14 cellular contexts compared by ENCODE assay signal in the genomic region with DNA sequence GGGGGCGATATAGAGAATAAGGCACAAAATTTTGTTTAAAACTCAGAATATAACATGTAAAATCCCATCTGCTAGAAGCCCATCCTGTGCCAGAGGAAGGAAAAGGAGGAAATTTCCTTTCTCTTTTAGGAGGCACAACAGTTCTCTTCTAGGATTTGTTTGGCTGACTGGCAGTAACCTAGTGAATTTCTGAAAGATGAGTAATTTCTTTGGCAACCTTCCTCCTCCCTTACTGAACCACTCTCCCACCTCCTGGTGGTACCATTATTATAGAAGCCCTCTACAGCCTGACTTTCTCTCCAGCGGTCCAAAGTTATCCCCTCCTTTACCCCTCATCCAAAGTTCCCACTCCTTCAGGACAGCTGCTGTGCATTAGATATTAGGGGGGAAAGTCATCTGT. TPM values are rescaled to one million over a fixed set of nuclear protein-coding genes. Genes with fewer than 3 reads are reported as not detected.
DNase-seq lines count a peak whose midpoint lies in the region; ATAC-seq and TF ChIP-seq lines count a peak whose summit lies in the region.
"Had no signal": no experiment of that assay in that cellular context is flagged by ENCODE, and none has a peak within 500 bp of the region (broad histone marks: within the 10 kb centered on the region; RNA-seq: fewer than 3 reads in every experiment).

No MANE protein-coding gene starts in this region.

- no peak for TF ChIP-seq EP300 in gastroesophageal sphincter (IDR thresholded peaks at IDR 0.05)

- CTCF ChIA-PET in HEK293 (lab: Yijun Ruan, JAX): interaction anchor here (1.0 to 7.0 kb wide), 2 partner anchors 135 to 142 kb away, joined by 3 to 81 read pairs; no protein-coding TSS in a partner anchor

- H3K27me3 ChIP-seq in ACC112 (ENCODE audit: insufficient read depth, low read length): no peaks in the 10 kb centered on the region
- H3K27me3 ChIP-seq in gastroesophageal sphincter: no peaks in the 10 kb centered on the region
- H3K27me3 ChIP-seq: upper lobe of right lung had no signal

- H3K9me3 ChIP-seq in HEK293 (ENCODE audit: control insufficient read depth, insufficient read depth, low read depth, low read length) (no peaks in the 10 kb centered on the region), gastroesophageal sphincter (no peaks in the 10 kb centered on the region)
- H3K9me3 ChIP-seq: upper lobe of right lung had no signal

- TF ChIP-seq CTCF in HEK293 (tag by site-specific recombination; IDR thresholded peaks at IDR 0.05) (no peak), gastroesophageal sphincter (IDR thresholded peaks at IDR 0.05) (no peak)

- H3K27ac ChIP-seq in ACC112 (ENCODE audit: low read depth, low read length) (peak overlapping the region; percentile 24; the same call in 1 of the 2 replicates), HEK293 (ENCODE audit: extremely low read depth, low read depth, low read length) (no peak overlapping the region), gastroesophageal sphincter (peak overlapping the region; percentile 5 to 55 (median 38))
- H3K27ac ChIP-seq: upper lobe of right lung had no signal

- H3K79me2 ChIP-seq in ACC112 (ENCODE audit: control insufficient read depth, insufficient read depth, low read length, unreplicated experiment): no peaks in the 10 kb centered on the region

- no peak for TF ChIP-seq POLR2A in gastroesophageal sphincter (IDR thresholded peaks at IDR 0.05)

- peaks cover 24% of the 10 kb centered on the region for H3K4me1 ChIP-seq in ACC112 (ENCODE audit: control insufficient read depth, insufficient read depth, low read length, unreplicated experiment)
- H3K4me1 ChIP-seq in HEK293 (ENCODE audit: control insufficient read depth, insufficient read depth, low read length): no peaks in the 10 kb centered on the region
- peaks cover 0 to 43% (median 9%) of the 10 kb centered on the region in 3 donors for H3K4me1 ChIP-seq in gastroesophageal sphincter
- H3K4me1 ChIP-seq: upper lobe of right lung had no signal

- peak; percentile 71 for DNase-seq in amniotic epithelial cell (ENCODE audit: low read depth)
- DNase-seq in islet precursor cell: no peak
- DNase-seq in OCI-M2 (lab: John Stamatoyannopoulos, UW; ENCODE audit: unreplicated experiment): no peak
- DNase-seq: effector memory CD8-positive, alpha-beta T cell; naive thymus-derived CD4-positive, alpha-beta T cell; NCI-H2029 treated with DMSO at 0.1 percent for 48 hours; stimulated activated CD4-positive, alpha-beta T cell treated with anti-CD3 and anti-CD28 coated beads, Interleukin-12 subunit alpha, Interleukin-12 subunit beta, amount 100 ng/mL, for 4 hours; upper lobe of right lung had no signal

- H3K36me3 ChIP-seq in ACC112 (ENCODE audit: insufficient read depth, low read length) (0 out of 2 replicates have a peak, but pooled peaks cover 8% of the 10 kb centered on the region), HEK293 (ENCODE audit: control insufficient read depth in 2 of 2, insufficient read depth in 1 of 2, low read length in 2 of 2) (peaks cover 0 to 10% of the 10 kb centered on the region in 2 experiments; a peak in 2 of 3 replicates), gastroesophageal sphincter (peaks cover 0 to 14% of the 10 kb centered on the region in 2 donors)

- ATAC-seq in gastroesophageal sphincter: peak; percentile 40
- no peak for ATAC-seq in HG02852 (IDR thresholded peaks at IDR 0.05; ENCODE audit: unreplicated experiment)
- ATAC-seq in HG02610 (IDR thresholded peaks at IDR 0.05; ENCODE audit: unreplicated experiment): no peak
- ATAC-seq: activated naive CD4-positive, alpha-beta T cell treated with anti-CD3 and anti-CD28 coated beads, Interleukin-2, amount 50 U/mL, for 72 hours; effector memory CD8-positive, alpha-beta T cell; naive thymus-derived CD4-positive, alpha-beta T cell; upper lobe of right lung had no signal

- WGBS in gastroesophageal sphincter (ENCODE audit: low coverage in 1 of 2), 2 donors: 65 to 86% methylated on average over 2 of the region's 2 CpGs

- no peak overlapping the region for H2AFZ ChIP-seq in ACC112 (ENCODE audit: low read length, unreplicated experiment)

- H3K4me3 ChIP-seq in ACC112 (ENCODE audit: low read depth, low read length) (no peak overlapping the region), HEK293 (ENCODE audit: low read depth, low read length) (no peak overlapping the region), gastroesophageal sphincter (no peak overlapping the region)
- H3K4me3 ChIP-seq: upper lobe of right lung had no signal

- POLR2A ChIA-PET in HEK293 (lab: Yijun Ruan, JAX): interaction anchor here (1.1 kb wide), 1 partner anchor 102 kb away, joined by 3 read pairs; a partner anchor contains a TSS

TF ChIP-seq in HEK293, 187 proteins besides CTCF, POLR2A, EP300 and RAD21:
- no peak for TF ChIP-seq REPIN1 (tag by site-specific recombination; IDR thresholded peaks at IDR 0.05; ENCODE audit: low read depth)
- no peak for TF ChIP-seq ZNF747 (tag by site-specific recombination; IDR thresholded peaks at IDR 0.05)
- no peak for TF ChIP-seq ZNF274 (IDR thresholded peaks at IDR 0.05; ENCODE audit: low read length)
- TF ChIP-seq ZNF274 (tag by site-specific recombination; IDR thresholded peaks at IDR 0.05; ENCODE audit: borderline replicate concordance): no peak
- TF ChIP-seq ZNF16 (tag by site-specific recombination; IDR thresholded peaks at IDR 0.05; ENCODE audit: low read depth): no peak
- TF ChIP-seq, protein P1, sequence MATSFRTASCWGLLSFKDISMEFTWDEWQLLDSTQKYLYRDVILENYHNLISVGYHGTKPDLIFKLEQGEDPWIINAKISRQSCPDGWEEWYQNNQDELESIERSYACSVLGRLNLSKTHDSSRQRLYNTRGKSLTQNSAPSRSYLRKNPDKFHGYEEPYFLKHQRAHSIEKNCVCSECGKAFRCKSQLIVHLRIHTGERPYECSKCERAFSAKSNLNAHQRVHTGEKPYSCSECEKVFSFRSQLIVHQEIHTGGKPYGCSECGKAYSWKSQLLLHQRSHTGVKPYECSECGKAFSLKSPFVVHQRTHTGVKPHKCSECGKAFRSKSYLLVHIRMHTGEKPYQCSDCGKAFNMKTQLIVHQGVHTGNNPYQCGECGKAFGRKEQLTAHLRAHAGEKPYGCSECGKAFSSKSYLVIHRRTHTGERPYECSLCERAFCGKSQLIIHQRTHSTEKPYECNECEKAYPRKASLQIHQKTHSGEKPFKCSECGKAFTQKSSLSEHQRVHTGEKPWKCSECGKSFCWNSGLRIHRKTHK (tag by site-specific recombination; IDR thresholded peaks at IDR 0.05): no peak
- peak; percentile 19; the same call in 1 of the 2 replicates for TF ChIP-seq PRDM1 (tag by site-specific recombination; IDR thresholded peaks at IDR 0.05)
- TF ChIP-seq ZNF654 (tag by site-specific recombination; IDR thresholded peaks at IDR 0.05; ENCODE audit: low read depth): 0 out of 2 replicates have a peak, but pooled peaks have one; percentile 4
- TF ChIP-seq ZNF677 (tag by site-specific recombination; IDR thresholded peaks at IDR 0.05): no peak
- TF ChIP-seq, protein P2, sequence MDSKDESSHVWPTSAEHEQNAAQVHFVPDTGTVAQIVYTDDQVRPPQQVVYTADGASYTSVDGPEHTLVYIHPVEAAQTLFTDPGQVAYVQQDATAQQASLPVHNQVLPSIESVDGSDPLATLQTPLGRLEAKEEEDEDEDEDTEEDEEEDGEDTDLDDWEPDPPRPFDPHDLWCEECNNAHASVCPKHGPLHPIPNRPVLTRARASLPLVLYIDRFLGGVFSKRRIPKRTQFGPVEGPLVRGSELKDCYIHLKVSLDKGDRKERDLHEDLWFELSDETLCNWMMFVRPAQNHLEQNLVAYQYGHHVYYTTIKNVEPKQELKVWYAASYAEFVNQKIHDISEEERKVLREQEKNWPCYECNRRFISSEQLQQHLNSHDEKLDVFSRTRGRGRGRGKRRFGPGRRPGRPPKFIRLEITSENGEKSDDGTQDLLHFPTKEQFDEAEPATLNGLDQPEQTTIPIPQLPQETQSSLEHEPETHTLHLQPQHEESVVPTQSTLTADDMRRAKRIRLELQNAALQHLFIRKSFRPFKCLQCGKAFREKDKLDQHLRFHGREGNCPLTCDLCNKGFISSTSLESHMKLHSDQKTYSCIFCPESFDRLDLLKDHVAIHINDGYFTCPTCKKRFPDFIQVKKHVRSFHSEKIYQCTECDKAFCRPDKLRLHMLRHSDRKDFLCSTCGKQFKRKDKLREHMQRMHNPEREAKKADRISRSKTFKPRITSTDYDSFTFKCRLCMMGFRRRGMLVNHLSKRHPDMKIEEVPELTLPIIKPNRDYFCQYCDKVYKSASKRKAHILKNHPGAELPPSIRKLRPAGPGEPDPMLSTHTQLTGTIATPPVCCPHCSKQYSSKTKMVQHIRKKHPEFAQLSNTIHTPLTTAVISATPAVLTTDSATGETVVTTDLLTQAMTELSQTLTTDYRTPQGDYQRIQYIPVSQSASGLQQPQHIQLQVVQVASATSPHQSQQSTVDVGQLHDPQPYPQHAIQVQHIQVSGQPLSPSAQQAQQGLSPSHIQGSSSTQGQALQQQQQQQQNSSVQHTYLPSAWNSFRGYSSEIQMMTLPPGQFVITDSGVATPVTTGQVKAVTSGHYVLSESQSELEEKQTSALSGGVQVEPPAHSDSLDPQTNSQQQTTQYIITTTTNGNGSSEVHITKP (tag by site-specific recombination; IDR thresholded peaks at IDR 0.05): peak; percentile 40; the same call in 1 of the 2 replicates

RNA-seq across cellular contexts. Expression of a gene that starts 18.3 kb away (rescaled TPM):
- 100 to 1,000 TPM in 1 of 4 donors, 10 to 100 TPM in 3; 68.7 to 117 (median 86.4) TPM for total RNA-seq in gastroesophageal sphincter
